In the genomic region with DNA sequence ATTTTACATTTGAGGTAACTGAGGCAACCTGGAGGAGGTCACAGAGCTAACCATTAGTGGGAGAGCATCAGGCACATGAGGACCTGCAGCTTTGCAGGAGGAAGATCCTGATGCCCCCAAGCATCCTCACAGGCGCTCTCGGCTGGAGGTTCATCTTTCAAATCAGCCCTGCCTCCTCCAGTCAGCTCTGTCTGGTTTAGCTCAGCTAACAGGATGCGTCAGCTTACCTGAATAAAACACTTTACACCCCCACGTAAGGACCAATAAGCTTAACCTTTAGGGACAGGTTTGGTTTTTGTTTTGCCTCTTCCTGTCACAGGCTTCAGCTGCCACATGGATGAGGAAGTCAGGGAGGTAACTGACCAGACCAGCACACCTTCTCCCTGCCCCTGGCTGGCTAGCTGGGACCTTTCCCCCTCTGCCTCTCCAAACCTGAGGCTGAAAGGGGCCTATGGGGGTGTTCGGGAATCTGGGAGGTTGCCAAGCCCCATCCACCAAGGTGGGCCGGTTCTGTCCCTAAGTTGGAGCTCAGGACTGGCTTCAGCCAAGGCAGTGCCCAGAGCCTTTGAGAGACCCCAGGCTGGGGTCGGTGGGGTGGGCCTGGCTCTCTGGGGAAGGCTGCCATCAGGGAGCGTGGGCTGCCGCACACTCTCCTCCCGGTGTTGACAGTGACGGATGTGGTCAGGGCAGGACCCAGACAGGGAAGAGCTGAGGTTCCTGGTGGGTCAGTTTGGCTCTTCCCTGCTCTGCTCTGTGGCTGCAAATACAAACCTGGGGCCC, we compare ENCODE assay signal across 22 cellular contexts. TPM values are rescaled to one million over a fixed set of nuclear protein-coding genes. Genes with fewer than 3 reads are reported as not detected.
"Had no signal": no experiment of that assay in that cellular context is flagged by ENCODE, and none has a peak within 500 bp of the region (broad histone marks: within the 10 kb centered on the region; RNA-seq: fewer than 3 reads in every experiment).

No MANE protein-coding gene starts in this region.

- H3K4me3 ChIP-seq: dorsolateral prefrontal cortex, mucosa of descending colon, stomach, thoracic aorta had no signal

- ATAC-seq: activated naive CD4-positive, alpha-beta T cell treated with anti-CD3 and anti-CD28 coated beads, Interleukin-2, amount 50 U/mL, for 72 hours; activated T-cell treated with anti-CD3 and anti-CD28 coated beads, Interleukin-2, amount 50 U/mL, for 4 hours; esophagus mucosa had no signal

- H3K9me3 ChIP-seq: mucosa of descending colon, stomach, thoracic aorta had no signal

- H3K27ac Mint-ChIP-seq: activated naive CD4-positive, alpha-beta T cell treated with anti-CD3 and anti-CD28 coated beads, Interleukin-2, amount 50 U/mL, for 72 hours; nephron; T-helper 1 cell treated with Interleukin-12 subunit alpha and Interleukin-12 subunit beta and Interleukin-4 antibody, amounts not matched to agents 30 μg/mL and 1 μg/mL, for 36 hours had no signal

- H3K27ac ChIP-seq: dorsolateral prefrontal cortex, parathyroid adenoma, stomach, thoracic aorta had no signal

- H3K79me2 ChIP-seq: parathyroid adenoma had no signal

- FAIRE-seq: endometrium had no signal

- H3K36me3 ChIP-seq: stomach, thoracic aorta had no signal

- DNase-seq: activated CD4-positive, alpha-beta T cell treated with anti-CD3 and anti-CD28 coated beads, Interleukin-2, amount 50 U/mL, for 4 hours; activated effector memory CD4-positive, alpha-beta T cell treated with anti-CD3 and anti-CD28 coated beads, Interleukin-2, amount 50 U/mL, for 16 hours; activated T-cell treated with anti-CD3 and anti-CD28 coated beads, Interleukin-2, amount 50 U/mL, for 4 hours; amniotic stem cell; dorsolateral prefrontal cortex; glutamatergic neuron; left cardiac atrium; mammary epithelial cell; mucosa of descending colon; retina; stimulated activated CD4-positive, alpha-beta T cell treated with anti-CD3 and anti-CD28 coated beads, Interleukin-15, amount 100 ng/mL, for 24 hours; stimulated activated CD4-positive, alpha-beta T cell treated with anti-CD3 and anti-CD28 coated beads, Interleukin-4, amount 100 ng/mL, for 24 hours; stomach had no signal

- H3K36me3 Mint-ChIP-seq: activated naive CD4-positive, alpha-beta T cell treated with anti-CD3 and anti-CD28 coated beads, Interleukin-2, amount 50 U/mL, for 72 hours; brain had no signal

- H3K4me1 ChIP-seq: parathyroid adenoma had no signal

- H2AFZ ChIP-seq: parathyroid adenoma had no signal

- H3K9ac ChIP-seq: parathyroid adenoma had no signal

- H3K9me3 Mint-ChIP-seq: activated naive CD4-positive, alpha-beta T cell treated with anti-CD3 and anti-CD28 coated beads, Interleukin-2, amount 50 U/mL, for 72 hours; activated T-cell treated with anti-CD3 and anti-CD28 coated beads, Interleukin-2, amount 50 U/mL, for 4 hours; brain; nephron; T-helper 1 cell treated with Interleukin-12 subunit alpha and Interleukin-12 subunit beta and Interleukin-4 antibody, amounts not matched to agents 30 μg/mL and 1 μg/mL, for 36 hours had no signal

- H3K27me3 Mint-ChIP-seq: brain had no signal

- H3K4me3 Mint-ChIP-seq: activated T-cell treated with anti-CD3 and anti-CD28 coated beads, Interleukin-2, amount 50 U/mL, for 4 hours; brain; nephron; T-helper 1 cell treated with Interleukin-12 subunit alpha and Interleukin-12 subunit beta and Interleukin-4 antibody, amounts not matched to agents 30 μg/mL and 1 μg/mL, for 36 hours had no signal

RNA-seq across cellular contexts. Expression of gene FCN1, which starts 20.0 kb away (rescaled TPM):
- total RNA-seq: activated naive CD4-positive, alpha-beta T cell treated with anti-CD3 and anti-CD28 coated beads, Interleukin-2, amount 50 U/mL, for 72 hours; activated T-cell treated with anti-CD3 and anti-CD28 coated beads, Interleukin-2, amount 50 U/mL, for 4 hours; fibroblast of villous mesenchyme; mammary epithelial cell had no signal
- polyA plus RNA-seq: mammary epithelial cell had no signal

RNA-seq across cellular contexts. Expression of gene FCN2, which starts 57.1 kb away (rescaled TPM):
- total RNA-seq: activated naive CD4-positive, alpha-beta T cell treated with anti-CD3 and anti-CD28 coated beads, Interleukin-2, amount 50 U/mL, for 72 hours; activated T-cell treated with anti-CD3 and anti-CD28 coated beads, Interleukin-2, amount 50 U/mL, for 4 hours; fibroblast of villous mesenchyme; mammary epithelial cell; mucosa of descending colon; stomach; thoracic aorta had no signal
- polyA plus RNA-seq: mammary epithelial cell had no signal
